Comparison of ENCODE assay signal across 23 cellular contexts in genomic region chr4:40931238-40931637, GRCh38.
"Had no signal": no experiment of that assay in that cellular context is flagged by ENCODE, and none has a peak within 500 bp of the region (broad histone marks: within the 10 kb centered on the region; RNA-seq: fewer than 3 reads in every experiment).

No MANE protein-coding gene starts in this region.

- H3K27me3 ChIP-seq: gastrocnemius medialis, neutrophil, pancreas, right lobe of liver, thyroid gland, upper lobe of left lung, uterus had no signal

- DNase-seq: effector CD8-positive, alpha-beta T cell; endodermal cell; foreskin fibroblast; gastrocnemius medialis; head of caudate nucleus; mesenchymal stem cell; mucosa of descending colon; naive B cell; pancreas; right lobe of liver; small intestine; stimulated activated CD4-positive, alpha-beta T cell treated with anti-CD3 and anti-CD28 coated beads, Interleukin-15, amount 100 ng/mL, for 24 hours; stimulated activated CD4-positive, alpha-beta T cell treated with anti-CD3 and anti-CD28 coated beads, Interleukin-4, amount 100 ng/mL, for 1 hour; stimulated activated CD8-positive, alpha-beta memory T cell treated with anti-CD3 and anti-CD28 coated beads, Interleukin-4, amount 100 ng/mL, for 48 hours; stimulated activated naive CD4-positive, alpha-beta T cell; stimulated activated naive CD8-positive, alpha-beta T cell treated with anti-CD3 and anti-CD28 coated beads, Interleukin-15, amount 100 ng/mL, for 72 hours; thyroid gland; upper lobe of left lung; uterus had no signal

- H3K4me3 ChIP-seq: gastrocnemius medialis, mucosa of descending colon, pancreas, right lobe of liver, thyroid gland, upper lobe of left lung, uterus had no signal

- H3K4me1 ChIP-seq: pancreas, uterus had no signal

- H3K27ac ChIP-seq: epithelial cell of prostate, gastrocnemius medialis, neutrophil, pancreas, right lobe of liver, thyroid gland, upper lobe of left lung, uterus had no signal

- H3K9me3 ChIP-seq: gastrocnemius medialis, mucosa of descending colon, neutrophil, pancreas, right lobe of liver, thyroid gland, upper lobe of left lung, uterus had no signal

- ATAC-seq: esophagus mucosa; gastrocnemius medialis; natural killer cell treated with Interleukin-12 subunit alpha and Interleukin-12 subunit beta and Interleukin-15 and Interleukin-18, amount 100 ng/mL, for 72 hours; pancreas; right lobe of liver; stimulated activated naive CD8-positive, alpha-beta T cell treated with anti-CD3 and anti-CD28 coated beads, Interleukin-15, amount 100 ng/mL, for 72 hours had no signal

- H3K36me3 ChIP-seq: gastrocnemius medialis, neutrophil, right lobe of liver, uterus had no signal
